In the genomic region with DNA sequence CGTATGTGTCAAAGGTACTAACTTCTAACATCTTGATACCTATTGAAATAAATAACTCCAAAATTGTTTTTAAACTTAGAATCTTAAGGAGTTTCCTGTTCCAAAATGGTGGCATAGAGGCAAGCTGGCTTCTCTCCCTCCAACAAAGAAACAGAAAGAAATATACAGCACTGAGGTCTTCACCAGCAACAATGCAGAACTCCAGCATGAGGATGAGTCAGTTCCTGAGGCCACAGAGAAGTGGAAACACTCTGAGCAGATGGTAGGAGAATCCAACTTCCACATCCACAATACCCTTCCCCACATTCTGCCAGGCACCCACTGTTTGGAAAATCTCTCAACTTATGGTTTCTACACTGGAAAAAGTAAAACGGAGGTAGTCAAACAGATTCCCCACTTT, we compare ENCODE assay signal across 1 cellular context.
TF ChIP-seq lines count a peak whose summit lies in the region.

No MANE protein-coding gene starts in this region.

TF ChIP-seq in GM23338, 12 proteins besides CTCF, POLR2A, EP300 and RAD21 (continued from another document):
- TF ChIP-seq, protein P1, sequence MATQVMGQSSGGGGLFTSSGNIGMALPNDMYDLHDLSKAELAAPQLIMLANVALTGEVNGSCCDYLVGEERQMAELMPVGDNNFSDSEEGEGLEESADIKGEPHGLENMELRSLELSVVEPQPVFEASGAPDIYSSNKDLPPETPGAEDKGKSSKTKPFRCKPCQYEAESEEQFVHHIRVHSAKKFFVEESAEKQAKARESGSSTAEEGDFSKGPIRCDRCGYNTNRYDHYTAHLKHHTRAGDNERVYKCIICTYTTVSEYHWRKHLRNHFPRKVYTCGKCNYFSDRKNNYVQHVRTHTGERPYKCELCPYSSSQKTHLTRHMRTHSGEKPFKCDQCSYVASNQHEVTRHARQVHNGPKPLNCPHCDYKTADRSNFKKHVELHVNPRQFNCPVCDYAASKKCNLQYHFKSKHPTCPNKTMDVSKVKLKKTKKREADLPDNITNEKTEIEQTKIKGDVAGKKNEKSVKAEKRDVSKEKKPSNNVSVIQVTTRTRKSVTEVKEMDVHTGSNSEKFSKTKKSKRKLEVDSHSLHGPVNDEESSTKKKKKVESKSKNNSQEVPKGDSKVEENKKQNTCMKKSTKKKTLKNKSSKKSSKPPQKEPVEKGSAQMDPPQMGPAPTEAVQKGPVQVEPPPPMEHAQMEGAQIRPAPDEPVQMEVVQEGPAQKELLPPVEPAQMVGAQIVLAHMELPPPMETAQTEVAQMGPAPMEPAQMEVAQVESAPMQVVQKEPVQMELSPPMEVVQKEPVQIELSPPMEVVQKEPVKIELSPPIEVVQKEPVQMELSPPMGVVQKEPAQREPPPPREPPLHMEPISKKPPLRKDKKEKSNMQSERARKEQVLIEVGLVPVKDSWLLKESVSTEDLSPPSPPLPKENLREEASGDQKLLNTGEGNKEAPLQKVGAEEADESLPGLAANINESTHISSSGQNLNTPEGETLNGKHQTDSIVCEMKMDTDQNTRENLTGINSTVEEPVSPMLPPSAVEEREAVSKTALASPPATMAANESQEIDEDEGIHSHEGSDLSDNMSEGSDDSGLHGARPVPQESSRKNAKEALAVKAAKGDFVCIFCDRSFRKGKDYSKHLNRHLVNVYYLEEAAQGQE (IDR thresholded peaks at IDR 0.05; ENCODE audit: unreplicated experiment), result no peak
- TF ChIP-seq NANOG (IDR thresholded peaks at IDR 0.05; ENCODE audit: borderline replicate concordance) (no peak), STAT1 (IDR thresholded peaks at IDR 0.05; ENCODE audit: unreplicated experiment) (no peak), EZH2phosphoT487 (IDR thresholded peaks at IDR 0.05; ENCODE audit: unreplicated experiment) (no peak), POLR2AphosphoS5 (IDR thresholded peaks at IDR 0.05; ENCODE audit: low read depth) (no peak), EZH2 (IDR thresholded peaks at IDR 0.05; ENCODE audit: low read depth, unreplicated experiment) (no peak)
